Comparison of ENCODE assay signal across 26 cellular contexts in the genomic region with DNA sequence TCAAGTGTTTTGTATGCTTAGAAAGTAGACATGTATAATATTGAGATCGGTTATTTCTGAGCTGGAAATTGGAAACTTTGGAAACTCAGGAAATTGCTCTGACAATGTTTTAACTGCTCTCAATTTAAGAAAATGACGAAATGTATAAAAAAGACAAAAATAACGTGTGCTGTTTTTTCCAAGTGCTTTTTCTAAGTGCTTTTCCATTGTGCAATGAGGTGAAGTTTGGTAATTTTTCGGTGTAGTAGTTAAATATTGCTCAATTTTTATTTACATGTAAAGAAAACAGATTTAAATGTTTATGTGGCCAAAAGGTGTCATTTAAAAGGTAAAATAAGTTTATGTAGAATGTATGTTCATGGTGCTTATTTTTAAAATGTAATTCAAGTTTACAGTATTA. TPM values are rescaled to one million over a fixed set of nuclear protein-coding genes. Genes with fewer than 3 reads are reported as not detected.
"Had no signal": no experiment of that assay in that cellular context is flagged by ENCODE, and none has a peak within 500 bp of the region (broad histone marks: within the 10 kb centered on the region; RNA-seq: fewer than 3 reads in every experiment).

No MANE protein-coding gene starts in this region.

- H3K27ac Mint-ChIP-seq: activated CD4-positive, alpha-beta T cell treated with anti-CD3 and anti-CD28 coated beads, Interleukin-2, amount 10 ng/mL, durations not matched to agents 7 days and 5 days; activated CD8-positive, alpha-beta T cell treated with anti-CD3 and anti-CD28 coated beads, Interleukin-2, amount 10 ng/mL, durations not matched to agents 7 days and 5 days; activated naive CD8-positive, alpha-beta T cell treated with anti-CD3 and anti-CD28 coated beads, Interleukin-2, amount 10 ng/mL, durations not matched to agents 7 days and 5 days; activated T-cell treated with anti-CD3 and anti-CD28 coated beads, Interleukin-2, amount 50 U/mL, for 24 hours; activated T-helper 2 cell treated with anti-CD3 and anti-CD28 coated beads, Interferon-gamma antibody, Interleukin-2, Interleukin-4, amounts not matched to agents 10 μg/mL and 5 μg/mL and 100 μg/mL, durations not matched to agents 14 hours and 24 hours and 36 hours; T-helper 2 cell treated with Interferon-gamma antibody and Interleukin-4, amounts not matched to agents 5 μg/mL and 100 μg/mL, for 36 hours had no signal

- H3K27me3 ChIP-seq: gastroesophageal sphincter, heart right ventricle, right atrium auricular region, thyroid gland had no signal

- H3K4me1 ChIP-seq: gastroesophageal sphincter, heart right ventricle, left ventricle myocardium inferior, prostate gland, right atrium auricular region, thyroid gland had no signal

- H3K9me3 ChIP-seq: gastroesophageal sphincter, heart right ventricle, left ventricle myocardium inferior, mucosa of descending colon, prostate gland, right atrium auricular region, thyroid gland had no signal

- H3K27me3 Mint-ChIP-seq: activated CD4-positive, alpha-beta T cell treated with anti-CD3 and anti-CD28 coated beads, Interleukin-2, amount 10 ng/mL, durations not matched to agents 7 days and 5 days; activated naive CD8-positive, alpha-beta T cell treated with anti-CD3 and anti-CD28 coated beads, Interleukin-2, amount 10 ng/mL, durations not matched to agents 7 days and 5 days; activated T-cell treated with anti-CD3 and anti-CD28 coated beads, Interleukin-2, amount 50 U/mL, for 24 hours; brain; central memory CD8-positive, alpha-beta T cell; naive B cell had no signal

- H3K36me3 Mint-ChIP-seq: naive B cell had no signal

- H3K27ac ChIP-seq: gastroesophageal sphincter, heart right ventricle, left ventricle myocardium inferior, prostate gland, right atrium auricular region, thyroid gland had no signal

- H3K9me3 Mint-ChIP-seq: activated CD4-positive, alpha-beta T cell treated with anti-CD3 and anti-CD28 coated beads, Interleukin-2, amount 10 ng/mL, durations not matched to agents 7 days and 5 days; activated naive CD8-positive, alpha-beta T cell treated with anti-CD3 and anti-CD28 coated beads, Interleukin-2, amount 10 ng/mL, durations not matched to agents 7 days and 5 days; activated T-cell treated with anti-CD3 and anti-CD28 coated beads, Interleukin-2, amount 50 U/mL, for 24 hours; activated T-helper 2 cell treated with anti-CD3 and anti-CD28 coated beads, Interferon-gamma antibody, Interleukin-2, Interleukin-4, amounts not matched to agents 10 μg/mL and 5 μg/mL and 100 μg/mL, durations not matched to agents 14 hours and 24 hours and 36 hours; central memory CD8-positive, alpha-beta T cell; naive B cell; neural crest cell; T-helper 2 cell treated with Interferon-gamma antibody and Interleukin-4, amounts not matched to agents 5 μg/mL and 100 μg/mL, for 36 hours had no signal

- H3K4me3 ChIP-seq: gastroesophageal sphincter, heart right ventricle, left ventricle myocardium inferior, mucosa of descending colon, prostate gland, right atrium auricular region, thyroid gland had no signal

- ATAC-seq: activated CD8-positive, alpha-beta T cell treated with anti-CD3 and anti-CD28 coated beads, Interleukin-2, amount 10 ng/mL, durations not matched to agents 7 days and 5 days; gastroesophageal sphincter; heart right ventricle; mucosa of descending colon had no signal

- DNase-seq: activated CD4-positive, alpha-beta T cell treated with anti-CD3 and anti-CD28 coated beads, Interleukin-2, amount 10 ng/mL, durations not matched to agents 7 days and 5 days; activated CD8-positive, alpha-beta T cell treated with anti-CD3 and anti-CD28 coated beads, Interleukin-2, amount 10 ng/mL, durations not matched to agents 7 days and 5 days; activated naive CD4-positive, alpha-beta T cell treated with Interleukin-2 at 50 U/mL for 16 hours; activated naive CD8-positive, alpha-beta T cell treated with anti-CD3 and anti-CD28 coated beads, Interleukin-2, amount 10 ng/mL, durations not matched to agents 7 days and 5 days; activated T-cell treated with anti-CD3 and anti-CD28 coated beads, Interleukin-2, amount 50 U/mL, for 24 hours; anterior cingulate cortex; cortex of kidney; effector CD4-positive, alpha-beta T cell; heart right ventricle; kidney glomerular epithelial cell; left ventricle myocardium inferior; mucosa of descending colon; naive B cell; stimulated activated CD4-positive, alpha-beta T cell treated with anti-CD3 and anti-CD28 coated beads, Interleukin-12 subunit alpha, Interleukin-12 subunit beta, amount 100 ng/mL, for 4 hours; stimulated activated CD4-positive, alpha-beta T cell treated with anti-CD3 and anti-CD28 coated beads, Interleukin-1b, Interleukin-23, amount 100 ng/mL, for 48 hours; stimulated activated naive CD4-positive, alpha-beta T cell treated with Interleukin-2 at 50 U/mL for 16 hours; thyroid gland had no signal

- H3K4me1 Mint-ChIP-seq: brain, neural crest cell had no signal

- H3K4me3 Mint-ChIP-seq: activated CD4-positive, alpha-beta T cell treated with anti-CD3 and anti-CD28 coated beads, Interleukin-2, amount 10 ng/mL, durations not matched to agents 7 days and 5 days; activated CD8-positive, alpha-beta T cell treated with anti-CD3 and anti-CD28 coated beads, Interleukin-2, amount 10 ng/mL, durations not matched to agents 7 days and 5 days; activated naive CD8-positive, alpha-beta T cell treated with anti-CD3 and anti-CD28 coated beads, Interleukin-2, amount 10 ng/mL, durations not matched to agents 7 days and 5 days; activated T-cell treated with anti-CD3 and anti-CD28 coated beads, Interleukin-2, amount 50 U/mL, for 24 hours; brain; central memory CD8-positive, alpha-beta T cell; naive B cell; neural crest cell; T-helper 2 cell treated with Interferon-gamma antibody and Interleukin-4, amounts not matched to agents 5 μg/mL and 100 μg/mL, for 36 hours had no signal

- H3K36me3 ChIP-seq: heart right ventricle, prostate gland, right atrium auricular region, thyroid gland had no signal

RNA-seq across cellular contexts. Expression of gene RHOH, which starts 39.4 kb away (rescaled TPM):
- total RNA-seq: osteoblast had no signal
